In genomic region chr18:73980289-73980979, GRCh38 we compare ENCODE assay signal across 9 cellular contexts.
DNase-seq lines count a peak whose midpoint lies in the region; ATAC-seq lines count a peak whose summit lies in the region.
"Had no signal": no experiment of that assay in that cellular context is flagged by ENCODE, and none has a peak within 500 bp of the region (broad histone marks: within the 10 kb centered on the region; RNA-seq: fewer than 3 reads in every experiment).

No MANE protein-coding gene starts in this region.

- H3K4me1 Mint-ChIP-seq in immature natural killer cell, result peaks cover 1% of the 10 kb centered on the region in 2 donors

- no peaks in the 10 kb centered on the region for H3K36me3 Mint-ChIP-seq in immature natural killer cell

- no peak overlapping the region for H3K27ac Mint-ChIP-seq in immature natural killer cell
- H3K27ac Mint-ChIP-seq: activated CD8-positive, alpha-beta T cell treated with anti-CD3 and anti-CD28 coated beads for 36 hours had no signal

- peaks cover 0 to 3% (median 0%) of the 10 kb centered on the region in 6 donors for H3K9me3 Mint-ChIP-seq in immature natural killer cell
- H3K9me3 Mint-ChIP-seq: activated CD8-positive, alpha-beta T cell treated with anti-CD3 and anti-CD28 coated beads for 36 hours had no signal

- peaks cover 4% of the 10 kb centered on the region for H3K27me3 ChIP-seq in adipocyte (replicated peaks; ENCODE audit: control insufficient read depth, insufficient read depth, low read length)

- ATAC-seq in GM19452 (IDR thresholded peaks at IDR 0.05; ENCODE audit: unreplicated experiment), result no peak
- no peak for ATAC-seq in GM18511 (IDR thresholded peaks at IDR 0.05; ENCODE audit: unreplicated experiment)
- ATAC-seq: activated CD8-positive, alpha-beta T cell treated with anti-CD3 and anti-CD28 coated beads for 36 hours had no signal

- H3K4me3 Mint-ChIP-seq in immature natural killer cell, result no peak overlapping the region
- H3K4me3 Mint-ChIP-seq: activated CD8-positive, alpha-beta T cell treated with anti-CD3 and anti-CD28 coated beads for 36 hours had no signal

- DNase-seq in DMS53 (lab: John Stamatoyannopoulos, UW) (peak; percentile 88), Kasumi-1 (lab: John Stamatoyannopoulos, UW) (peak; percentile 17 to 37), adipocyte (ENCODE audit: low read depth) (peak; percentile 5), kidney glomerular epithelial cell (lab: John Stamatoyannopoulos, UW) (peak; percentile 12), immature natural killer cell (no peak), MV-4-11 (lab: John Stamatoyannopoulos, UW) (no peak)
- DNase-seq: activated CD8-positive, alpha-beta T cell treated with anti-CD3 and anti-CD28 coated beads for 36 hours had no signal

- no peaks in the 10 kb centered on the region for H3K9me3 ChIP-seq in adipocyte (ENCODE audit: control insufficient read depth, low read length)

- no peak overlapping the region for H3K4me3 ChIP-seq in adipocyte (ENCODE audit: low read length)

- no peak overlapping the region for H3K9ac ChIP-seq in adipocyte (ENCODE audit: low read length)

- H3K4me1 ChIP-seq in adipocyte (ENCODE audit: control insufficient read depth, insufficient read depth, low read length), result no peaks in the 10 kb centered on the region

- H3K27me3 Mint-ChIP-seq in immature natural killer cell (ENCODE audit: low read depth in 3 of 3), result peaks cover 0 to 3% (median 2%) of the 10 kb centered on the region in 3 donors
- H3K27me3 Mint-ChIP-seq: activated CD8-positive, alpha-beta T cell treated with anti-CD3 and anti-CD28 coated beads for 36 hours had no signal

- no peaks in the 10 kb centered on the region for H3K36me3 ChIP-seq in adipocyte (ENCODE audit: control insufficient read depth, insufficient read depth, low read length, severe bottlenecking)

Comparison
In these comparisons a context has a peak if more than half of its experiments do, and no peak if none do; other contexts are left out.
1. DNase-seq: peak in DMS53 (single experiment), Kasumi-1 (2 of 2), adipocyte (single experiment) and kidney glomerular epithelial cell (single experiment); none in immature natural killer cell (0 of 3) and MV-4-11 (single experiment).